Comparison of ENCODE assay signal across 8 cellular contexts in genomic region chr13:31044658-31045620, GRCh38.
DNase-seq lines count a peak whose midpoint lies in the region; ATAC-seq and TF ChIP-seq lines count a peak whose summit lies in the region.

No MANE protein-coding gene starts in this region.

- ATAC-seq in stimulated activated naive CD8-positive, alpha-beta T cell treated with anti-CD3 and anti-CD28 coated beads, Interleukin-15, Interleukin-2, amounts not matched to agents 100 U/mL and 50 U/mL, for 24 hours = peak; percentile 48
- ATAC-seq in HG02981 (IDR thresholded peaks at IDR 0.05; ENCODE audit: unreplicated experiment) = no peak

- H3K9me3 ChIP-seq in esophagus muscularis mucosa = no peaks in the 10 kb centered on the region

- no peaks in the 10 kb centered on the region for H3K36me3 ChIP-seq in esophagus muscularis mucosa

- H3K4me1 Mint-ChIP-seq in T-helper 1 cell treated with Interleukin-12 subunit alpha and Interleukin-12 subunit beta and Interleukin-4 antibody, amounts not matched to agents 30 μg/mL and 1 μg/mL, for 36 hours (ENCODE audit: low read depth) = peaks cover 41% of the 10 kb centered on the region

- peak; percentile 26 for DNase-seq in NCI-H345 (lab: John Stamatoyannopoulos, UW)
- DNase-seq in NCI-H345 treated with DMSO at 0.1 percent for 48 hours (lab: John Stamatoyannopoulos, UW; ENCODE audit: unreplicated experiment) = no peak
- DNase-seq in esophagus muscularis mucosa (ENCODE audit: extremely low spot score) = no peak
- DNase-seq in stimulated activated naive CD8-positive, alpha-beta T cell treated with anti-CD3 and anti-CD28 coated beads, Interleukin-15, Interleukin-2, amounts not matched to agents 100 U/mL and 50 U/mL, for 24 hours = peak; percentile 58
- DNase-seq in midbrain (lab: John Stamatoyannopoulos, UW) = no peak
- no peak for DNase-seq in kidney glomerular epithelial cell (lab: John Stamatoyannopoulos, UW)

- TF ChIP-seq CTCF in esophagus muscularis mucosa (IDR thresholded peaks at IDR 0.05) = peak in 1 of 3 experiments; percentile 3

- TF ChIP-seq POLR2A in esophagus muscularis mucosa (IDR thresholded peaks at IDR 0.05; ENCODE audit: low read depth) = no peak

- peak overlapping the region; percentile 71 for H3K27ac Mint-ChIP-seq in T-helper 1 cell treated with Interleukin-12 subunit alpha and Interleukin-12 subunit beta and Interleukin-4 antibody, amounts not matched to agents 30 μg/mL and 1 μg/mL, for 36 hours

- H3K27me3 ChIP-seq in esophagus muscularis mucosa = no peaks in the 10 kb centered on the region

- H3K4me1 ChIP-seq in esophagus muscularis mucosa = peaks cover 23 to 35% (median 30%) of the 10 kb centered on the region in 4 donors

- intact Hi-C loops in esophagus muscularis mucosa (cut with DNase I) = loop anchor here (5.0 to 10.0 kb wide), 4 partner anchors 178 to 580 kb away; partner anchors contain the start of gene HMGB1

- peaks cover 2% of the 10 kb centered on the region for H3K36me3 Mint-ChIP-seq in T-helper 1 cell treated with Interleukin-12 subunit alpha and Interleukin-12 subunit beta and Interleukin-4 antibody, amounts not matched to agents 30 μg/mL and 1 μg/mL, for 36 hours (ENCODE audit: low read depth)

- WGBS in esophagus muscularis mucosa = 46% methylated on average over 13 of the region's 13 CpGs

- peaks cover 16% of the 10 kb centered on the region for H3K27me3 Mint-ChIP-seq in T-helper 1 cell treated with Interleukin-12 subunit alpha and Interleukin-12 subunit beta and Interleukin-4 antibody, amounts not matched to agents 30 μg/mL and 1 μg/mL, for 36 hours (ENCODE audit: low read depth)

- H3K27ac ChIP-seq in esophagus muscularis mucosa (replicated peaks in 1 of 4) = peak overlapping the region; percentile 43 to 58 (median 47)

- H3K9me3 Mint-ChIP-seq in T-helper 1 cell treated with Interleukin-12 subunit alpha and Interleukin-12 subunit beta and Interleukin-4 antibody, amounts not matched to agents 30 μg/mL and 1 μg/mL, for 36 hours = no peaks in the 10 kb centered on the region

- no peak for TF ChIP-seq EP300 in esophagus muscularis mucosa (IDR thresholded peaks at IDR 0.05)

- peak overlapping the region; percentile 45 for H3K4me3 Mint-ChIP-seq in T-helper 1 cell treated with Interleukin-12 subunit alpha and Interleukin-12 subunit beta and Interleukin-4 antibody, amounts not matched to agents 30 μg/mL and 1 μg/mL, for 36 hours

- H3K4me3 ChIP-seq in esophagus muscularis mucosa = no peak overlapping the region

Comparison
In these comparisons a context has a peak if more than half of its experiments do, and no peak if none do; other contexts are left out.
1. DNase-seq: peak in NCI-H345 (single experiment) and stimulated activated naive CD8-positive, alpha-beta T cell treated with anti-CD3 and anti-CD28 coated beads, Interleukin-15, Interleukin-2, amounts not matched to agents 100 U/mL and 50 U/mL, for 24 hours (single experiment); none in NCI-H345 treated with DMSO at 0.1 percent for 48 hours (single experiment), esophagus muscularis mucosa (single experiment), midbrain (single experiment) and kidney glomerular epithelial cell (single experiment).